Comparison of ENCODE assay signal across 8 cellular contexts in the genomic region with DNA sequence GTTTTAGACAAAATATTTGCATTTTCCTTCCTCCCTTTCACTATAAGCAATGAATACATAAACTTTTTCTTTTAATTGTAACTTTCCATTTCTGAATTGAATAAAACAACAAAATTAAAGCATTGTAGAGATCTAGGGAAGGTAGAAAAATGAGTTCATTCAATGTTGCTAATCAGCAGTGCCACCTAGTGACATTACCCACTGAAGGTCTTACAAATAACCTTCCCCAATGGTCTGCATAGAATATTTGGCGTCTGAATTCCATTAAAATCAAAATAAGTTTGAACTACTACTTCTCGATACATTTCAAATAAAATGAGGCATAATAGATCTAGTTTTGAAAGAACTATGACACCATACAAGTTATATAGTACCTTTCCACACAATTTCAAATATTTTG.
DNase-seq lines count a peak whose midpoint lies in the region; ATAC-seq and TF ChIP-seq lines count a peak whose summit lies in the region.

No MANE protein-coding gene starts in this region.

- no peak overlapping the region for H3K9ac ChIP-seq in OCI-LY3 (ENCODE audit: low read length)

- H2AFZ ChIP-seq in OCI-LY3 (ENCODE audit: low read depth, low read length), result no peak overlapping the region

- ATAC-seq in HG02938 (IDR thresholded peaks at IDR 0.05; ENCODE audit: unreplicated experiment) (no peak), HG03135 (IDR thresholded peaks at IDR 0.05; ENCODE audit: unreplicated experiment) (no peak)

- H3K4me3 ChIP-seq in GM12864 (ENCODE audit: low read depth, low read length), result no peak overlapping the region
- H3K4me3 ChIP-seq in OCI-LY3 (ENCODE audit: low read length), result no peak overlapping the region
- no peak overlapping the region for H3K4me3 ChIP-seq in fibroblast of mammary gland (ENCODE audit: control insufficient read depth, low read depth, low read length)

- H3K36me3 ChIP-seq in OCI-LY3 (replicated peaks; ENCODE audit: low read depth, low read length), result peaks cover 62% of the 10 kb centered on the region

- H4K20me1 ChIP-seq in OCI-LY3 (ENCODE audit: insufficient read depth, low read length), result no peaks in the 10 kb centered on the region

- H3K27me3 ChIP-seq in OCI-LY3 (ENCODE audit: low read depth, low read length), result no peaks in the 10 kb centered on the region

- no peaks in the 10 kb centered on the region for H3K79me2 ChIP-seq in OCI-LY3 (ENCODE audit: low read length)

- DNase-seq in GM12864 (ENCODE audit: low read depth) (no peak), fibroblast of mammary gland (ENCODE audit: low read depth) (peak; percentile 75), GM19240 (ENCODE audit: insufficient read length, low spot score) (no peak), T-helper 1 cell (no peak)

- no peak overlapping the region for H3K4me2 ChIP-seq in OCI-LY3 (ENCODE audit: low read length)

- no peaks in the 10 kb centered on the region for H3K9me3 ChIP-seq in OCI-LY3 (ENCODE audit: insufficient read depth, low read length)

- peaks cover 4% of the 10 kb centered on the region; the same call in 1 of the 2 replicates for H3K4me1 ChIP-seq in OCI-LY3 (ENCODE audit: low read length)

- H3K27ac ChIP-seq in 22Rv1 (no peak overlapping the region), OCI-LY3 (ENCODE audit: low read length) (no peak overlapping the region)

- peak; percentile 79 for TF ChIP-seq CTCF in 22Rv1 (IDR thresholded peaks at IDR 0.05)
- TF ChIP-seq CTCF in GM12864 (IDR thresholded peaks at IDR 0.05; ENCODE audit: low read depth, low read length, missing control alignments), result peak; percentile 29
- TF ChIP-seq CTCF in OCI-LY3 (IDR thresholded peaks at IDR 0.05; ENCODE audit: low read depth, low read length), result peak; percentile 89
- peak; percentile 61 for TF ChIP-seq CTCF in fibroblast of mammary gland (conservative IDR thresholded peaks at IDR 0.05; ENCODE audit: control insufficient read depth, insufficient read depth, low read depth, low read length)

Comparison
In these comparisons a context has a peak if more than half of its experiments do, and no peak if none do; other contexts are left out.
1. CTCF ChIP-seq: peak in every context shown above with its lines; median percentile 89 in OCI-LY3; 79 in 22Rv1; 61 in fibroblast of mammary gland; 29 in GM12864.